1 cellular context compared by ENCODE assay signal in the genomic region with DNA sequence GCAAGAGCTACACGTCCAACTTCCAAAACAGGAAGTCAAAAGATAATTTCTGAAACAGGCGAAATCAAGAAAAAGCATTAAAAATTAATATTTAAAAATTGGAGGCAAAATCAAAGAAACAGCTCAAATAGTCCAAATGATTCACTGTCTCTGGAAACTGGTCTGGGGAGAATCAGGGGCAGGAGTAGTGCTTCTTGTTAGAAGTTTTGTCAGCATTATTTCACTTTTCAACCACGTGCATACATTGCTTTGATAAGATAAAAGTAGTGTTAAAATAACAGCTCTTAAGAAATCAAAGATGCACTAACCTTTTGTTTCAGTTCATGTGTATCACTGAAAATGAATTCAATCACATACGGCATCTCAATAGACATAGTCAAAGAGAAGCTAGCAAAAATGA.
TF ChIP-seq lines count a peak whose summit lies in the region.

No MANE protein-coding gene starts in this region.

TF ChIP-seq in GM23338, 12 proteins besides CTCF, POLR2A, EP300 and RAD21 (continued from another document):
- TF ChIP-seq, protein P1, sequence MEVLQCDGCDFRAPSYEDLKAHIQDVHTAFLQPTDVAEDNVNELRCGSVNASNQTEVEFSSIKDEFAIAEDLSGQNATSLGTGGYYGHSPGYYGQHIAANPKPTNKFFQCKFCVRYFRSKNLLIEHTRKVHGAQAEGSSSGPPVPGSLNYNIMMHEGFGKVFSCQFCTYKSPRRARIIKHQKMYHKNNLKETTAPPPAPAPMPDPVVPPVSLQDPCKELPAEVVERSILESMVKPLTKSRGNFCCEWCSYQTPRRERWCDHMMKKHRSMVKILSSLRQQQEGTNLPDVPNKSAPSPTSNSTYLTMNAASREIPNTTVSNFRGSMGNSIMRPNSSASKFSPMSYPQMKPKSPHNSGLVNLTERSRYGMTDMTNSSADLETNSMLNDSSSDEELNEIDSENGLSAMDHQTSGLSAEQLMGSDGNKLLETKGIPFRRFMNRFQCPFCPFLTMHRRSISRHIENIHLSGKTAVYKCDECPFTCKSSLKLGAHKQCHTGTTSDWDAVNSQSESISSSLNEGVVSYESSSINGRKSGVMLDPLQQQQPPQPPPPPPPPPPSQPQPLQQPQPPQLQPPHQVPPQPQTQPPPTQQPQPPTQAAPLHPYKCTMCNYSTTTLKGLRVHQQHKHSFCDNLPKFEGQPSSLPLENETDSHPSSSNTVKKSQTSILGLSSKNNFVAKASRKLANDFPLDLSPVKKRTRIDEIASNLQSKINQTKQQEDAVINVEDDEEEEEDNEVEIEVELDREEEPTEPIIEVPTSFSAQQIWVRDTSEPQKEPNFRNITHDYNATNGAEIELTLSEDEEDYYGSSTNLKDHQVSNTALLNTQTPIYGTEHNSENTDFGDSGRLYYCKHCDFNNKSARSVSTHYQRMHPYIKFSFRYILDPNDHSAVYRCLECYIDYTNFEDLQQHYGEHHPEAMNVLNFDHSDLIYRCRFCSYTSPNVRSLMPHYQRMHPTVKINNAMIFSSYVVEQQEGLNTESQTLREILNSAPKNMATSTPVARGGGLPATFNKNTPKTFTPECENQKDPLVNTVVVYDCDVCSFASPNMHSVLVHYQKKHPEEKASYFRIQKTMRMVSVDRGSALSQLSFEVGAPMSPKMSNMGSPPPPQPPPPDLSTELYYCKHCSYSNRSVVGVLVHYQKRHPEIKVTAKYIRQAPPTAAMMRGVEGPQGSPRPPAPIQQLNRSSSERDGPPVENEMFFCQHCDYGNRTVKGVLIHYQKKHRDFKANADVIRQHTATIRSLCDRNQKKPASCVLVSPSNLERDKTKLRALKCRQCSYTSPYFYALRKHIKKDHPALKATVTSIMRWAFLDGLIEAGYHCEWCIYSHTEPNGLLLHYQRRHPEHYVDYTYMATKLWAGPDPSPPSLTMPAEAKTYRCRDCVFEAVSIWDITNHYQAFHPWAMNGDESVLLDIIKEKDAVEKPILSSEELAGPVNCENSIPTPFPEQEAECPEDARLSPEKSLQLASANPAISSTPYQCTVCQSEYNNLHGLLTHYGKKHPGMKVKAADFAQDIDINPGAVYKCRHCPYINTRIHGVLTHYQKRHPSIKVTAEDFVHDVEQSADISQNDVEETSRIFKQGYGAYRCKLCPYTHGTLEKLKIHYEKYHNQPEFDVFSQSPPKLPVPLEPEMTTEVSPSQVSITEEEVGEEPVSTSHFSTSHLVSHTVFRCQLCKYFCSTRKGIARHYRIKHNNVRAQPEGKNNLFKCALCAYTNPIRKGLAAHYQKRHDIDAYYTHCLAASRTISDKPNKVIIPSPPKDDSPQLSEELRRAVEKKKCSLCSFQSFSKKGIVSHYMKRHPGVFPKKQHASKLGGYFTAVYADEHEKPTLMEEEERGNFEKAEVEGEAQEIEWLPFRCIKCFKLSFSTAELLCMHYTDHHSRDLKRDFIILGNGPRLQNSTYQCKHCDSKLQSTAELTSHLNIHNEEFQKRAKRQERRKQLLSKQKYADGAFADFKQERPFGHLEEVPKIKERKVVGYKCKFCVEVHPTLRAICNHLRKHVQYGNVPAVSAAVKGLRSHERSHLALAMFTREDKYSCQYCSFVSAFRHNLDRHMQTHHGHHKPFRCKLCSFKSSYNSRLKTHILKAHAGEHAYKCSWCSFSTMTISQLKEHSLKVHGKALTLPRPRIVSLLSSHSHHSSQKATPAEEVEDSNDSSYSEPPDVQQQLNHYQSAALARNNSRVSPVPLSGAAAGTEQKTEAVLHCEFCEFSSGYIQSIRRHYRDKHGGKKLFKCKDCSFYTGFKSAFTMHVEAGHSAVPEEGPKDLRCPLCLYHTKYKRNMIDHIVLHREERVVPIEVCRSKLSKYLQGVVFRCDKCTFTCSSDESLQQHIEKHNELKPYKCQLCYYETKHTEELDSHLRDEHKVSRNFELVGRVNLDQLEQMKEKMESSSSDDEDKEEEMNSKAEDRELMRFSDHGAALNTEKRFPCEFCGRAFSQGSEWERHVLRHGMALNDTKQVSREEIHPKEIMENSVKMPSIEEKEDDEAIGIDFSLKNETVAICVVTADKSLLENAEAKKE (CRISPR knock-in tag; IDR thresholded peaks at IDR 0.05) = no peak
- no peak for TF ChIP-seq ZNF114 (CRISPR knock-in tag; IDR thresholded peaks at IDR 0.05)
- no peak for TF ChIP-seq ZNF331 (CRISPR knock-in tag; IDR thresholded peaks at IDR 0.05; ENCODE audit: low read depth)
- TF ChIP-seq NANOG (IDR thresholded peaks at IDR 0.05; ENCODE audit: borderline replicate concordance) = no peak
- no peak for TF ChIP-seq POLR2AphosphoS5 (IDR thresholded peaks at IDR 0.05; ENCODE audit: low read depth)
- TF ChIP-seq EZH2 (IDR thresholded peaks at IDR 0.05; ENCODE audit: low read depth, unreplicated experiment) = no peak
- no peak for TF ChIP-seq EZH2phosphoT487 (IDR thresholded peaks at IDR 0.05; ENCODE audit: unreplicated experiment)
- TF ChIP-seq JUNB (IDR thresholded peaks at IDR 0.05; ENCODE audit: unreplicated experiment) = no peak
- TF ChIP-seq STAT1 (IDR thresholded peaks at IDR 0.05; ENCODE audit: unreplicated experiment) = no peak
- TF ChIP-seq, protein P2, sequence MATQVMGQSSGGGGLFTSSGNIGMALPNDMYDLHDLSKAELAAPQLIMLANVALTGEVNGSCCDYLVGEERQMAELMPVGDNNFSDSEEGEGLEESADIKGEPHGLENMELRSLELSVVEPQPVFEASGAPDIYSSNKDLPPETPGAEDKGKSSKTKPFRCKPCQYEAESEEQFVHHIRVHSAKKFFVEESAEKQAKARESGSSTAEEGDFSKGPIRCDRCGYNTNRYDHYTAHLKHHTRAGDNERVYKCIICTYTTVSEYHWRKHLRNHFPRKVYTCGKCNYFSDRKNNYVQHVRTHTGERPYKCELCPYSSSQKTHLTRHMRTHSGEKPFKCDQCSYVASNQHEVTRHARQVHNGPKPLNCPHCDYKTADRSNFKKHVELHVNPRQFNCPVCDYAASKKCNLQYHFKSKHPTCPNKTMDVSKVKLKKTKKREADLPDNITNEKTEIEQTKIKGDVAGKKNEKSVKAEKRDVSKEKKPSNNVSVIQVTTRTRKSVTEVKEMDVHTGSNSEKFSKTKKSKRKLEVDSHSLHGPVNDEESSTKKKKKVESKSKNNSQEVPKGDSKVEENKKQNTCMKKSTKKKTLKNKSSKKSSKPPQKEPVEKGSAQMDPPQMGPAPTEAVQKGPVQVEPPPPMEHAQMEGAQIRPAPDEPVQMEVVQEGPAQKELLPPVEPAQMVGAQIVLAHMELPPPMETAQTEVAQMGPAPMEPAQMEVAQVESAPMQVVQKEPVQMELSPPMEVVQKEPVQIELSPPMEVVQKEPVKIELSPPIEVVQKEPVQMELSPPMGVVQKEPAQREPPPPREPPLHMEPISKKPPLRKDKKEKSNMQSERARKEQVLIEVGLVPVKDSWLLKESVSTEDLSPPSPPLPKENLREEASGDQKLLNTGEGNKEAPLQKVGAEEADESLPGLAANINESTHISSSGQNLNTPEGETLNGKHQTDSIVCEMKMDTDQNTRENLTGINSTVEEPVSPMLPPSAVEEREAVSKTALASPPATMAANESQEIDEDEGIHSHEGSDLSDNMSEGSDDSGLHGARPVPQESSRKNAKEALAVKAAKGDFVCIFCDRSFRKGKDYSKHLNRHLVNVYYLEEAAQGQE (IDR thresholded peaks at IDR 0.05; ENCODE audit: unreplicated experiment) = no peak
